In genomic region chr6:113671440-113671839, GRCh38 we compare ENCODE assay signal across 20 cellular contexts.
DNase-seq lines count a peak whose midpoint lies in the region; ATAC-seq, FAIRE-seq and TF ChIP-seq lines count a peak whose summit lies in the region.
"Had no signal": no experiment of that assay in that cellular context is flagged by ENCODE, and none has a peak within 500 bp of the region (broad histone marks: within the 10 kb centered on the region; RNA-seq: fewer than 3 reads in every experiment).

No MANE protein-coding gene starts in this region.

- H3K9me3 ChIP-seq in H1 (ENCODE audit: insufficient read depth in 2 of 2, low read depth in 1 of 2, low read length in 1 of 2) (no peaks in the 10 kb centered on the region), parathyroid adenoma (ENCODE audit: control insufficient read depth, low read length) (no peaks in the 10 kb centered on the region)

- no peak for TF ChIP-seq RAD21 in H1 (IDR thresholded peaks at IDR 0.05 in 1 of 2, conservative IDR thresholded peaks at IDR 0.05 in 1 of 2; ENCODE audit: low read depth in 2 of 2, low read length in 2 of 2)

- in situ Hi-C loops in G401 (cut with HindIII; ENCODE audit: low sequenced_read_pairs), result no loop called here

- H2BK15ac ChIP-seq in H1 (ENCODE audit: low read length), result no peak overlapping the region

- H2BK120ac ChIP-seq in H1 (replicated peaks; ENCODE audit: low read depth, low read length), result no peak overlapping the region

- no peak overlapping the region for H3K4me3 ChIP-seq in H1 (ENCODE audit: extremely low read depth in 1 of 4, insufficient read depth in 2 of 4, low read depth in 3 of 4, low read length in 4 of 4)
- no peak overlapping the region for H3K4me3 ChIP-seq in parathyroid adenoma (ENCODE audit: low read depth, low read length)
- H3K4me3 ChIP-seq: hepatocyte had no signal

- no peak overlapping the region for H2BK20ac ChIP-seq in H1 (ENCODE audit: low read length)

- H3K4me2 ChIP-seq in H1 (ENCODE audit: insufficient read depth in 1 of 2, low read depth in 2 of 2, low read length in 2 of 2), result no peak overlapping the region
- no peak overlapping the region for H3K4me2 ChIP-seq in parathyroid adenoma (ENCODE audit: low read length)
- H3K4me2 ChIP-seq: hepatocyte had no signal

- no peaks in the 10 kb centered on the region for H3K36me3 Mint-ChIP-seq in immature natural killer cell

- no peak overlapping the region for H4K5ac ChIP-seq in H1 (ENCODE audit: insufficient read length, low read depth, low read length)

- H4K91ac ChIP-seq in H1 (replicated peaks; ENCODE audit: insufficient read length, low read length), result no peak overlapping the region

- no peak for TF ChIP-seq EP300 in H1 (IDR thresholded peaks at IDR 0.05; ENCODE audit: borderline replicate concordance in 1 of 2, low read depth in 2 of 2, low read length in 2 of 2)

- H3K27ac Mint-ChIP-seq in immature natural killer cell, result no peak overlapping the region

- H2AFZ ChIP-seq in H1 (ENCODE audit: low read length) (peak overlapping the region; percentile 55; the same call in 1 of the 2 replicates), parathyroid adenoma (peak overlapping the region; percentile 40)
- H2AFZ ChIP-seq: hepatocyte had no signal

- H3K4me1 ChIP-seq in H1 (replicated peaks in 1 of 4; ENCODE audit: control insufficient read depth in 3 of 4, insufficient read depth in 4 of 4, low read length in 3 of 4) (peaks cover 3 to 22% (median 18%) of the 10 kb centered on the region in 4 experiments; a peak in 5 of 7 replicates), parathyroid adenoma (peaks cover 6% of the 10 kb centered on the region)

- CTCF ChIA-PET in H1 (lab: Charles Lee; ENCODE audit: partially characterized antibody) (interaction anchor here (0.6 to 1.3 kb wide), 2 partner anchors 206 to 794 kb away, joined by 3 to 4 read pairs; no protein-coding TSS in a partner anchor), GM10248 (lab: Yijun Ruan, JAX) (interaction anchor here (0.9 to 1.9 kb wide), 11 partner anchors 9 to 238 kb away, joined by 3 to 10 read pairs (median 4); no protein-coding TSS in a partner anchor)

- H3K56ac ChIP-seq in H1 (replicated peaks; ENCODE audit: insufficient read length, low read depth, low read length), result no peak overlapping the region

- no peaks in the 10 kb centered on the region for H3K27me3 ChIP-seq in H1 (replicated peaks in 1 of 4; ENCODE audit: control insufficient read depth in 3 of 4, extremely low read depth in 1 of 4, insufficient read depth in 3 of 4, low read length in 3 of 4)
- no peaks in the 10 kb centered on the region for H3K27me3 ChIP-seq in parathyroid adenoma (ENCODE audit: control insufficient read depth, insufficient read depth, low read length)
- H3K27me3 ChIP-seq: hepatocyte had no signal

- H3K9me3 Mint-ChIP-seq in immature natural killer cell, result peaks cover 0 to 6% (median 0%) of the 10 kb centered on the region in 6 donors
- H3K9me3 Mint-ChIP-seq: neural crest cell had no signal

- H3K4me1 Mint-ChIP-seq in immature natural killer cell, result no peaks in the 10 kb centered on the region

- H2AK5ac ChIP-seq in H1 (ENCODE audit: low read depth, low read length), result no peak overlapping the region

- H3K36me3 ChIP-seq in H1 (ENCODE audit: control insufficient read depth in 2 of 4, insufficient read depth in 4 of 4, low read length in 3 of 4) (no peaks in the 10 kb centered on the region), parathyroid adenoma (ENCODE audit: control insufficient read depth, insufficient read depth, low read length) (no peaks in the 10 kb centered on the region)

- H4K20me1 ChIP-seq in H1 (replicated peaks in 1 of 2; ENCODE audit: control insufficient read depth in 1 of 2, insufficient read depth in 2 of 2, low read length in 2 of 2), result no peaks in the 10 kb centered on the region

- H4K8ac ChIP-seq in H1 (ENCODE audit: extremely low read depth, insufficient read depth, low read length), result no peak overlapping the region

- FAIRE-seq in H1 (lab: Jason Lieb, UNC), result no peak
- FAIRE-seq: endometrium, G401.6, kidney had no signal

- no peak for TF ChIP-seq CTCF in H1 (IDR thresholded peaks at IDR 0.05; ENCODE audit: control extremely low read depth in 1 of 3, insufficient read depth in 1 of 3, low read depth in 1 of 3, low read length in 3 of 3)
- TF ChIP-seq CTCF in parathyroid adenoma (IDR thresholded peaks at IDR 0.05), result no peak
- no peak for TF ChIP-seq CTCF in GM10248 (IDR thresholded peaks at IDR 0.05; ENCODE audit: control extremely low read depth, extremely low read depth, low read depth, missing control alignments)

- ATAC-seq in HG02798 (IDR thresholded peaks at IDR 0.05; ENCODE audit: poor library complexity, unreplicated experiment), result peak; percentile 36

- no peak overlapping the region for H3K18ac ChIP-seq in H1 (ENCODE audit: extremely low read depth, low read length)

- no peak overlapping the region for H2BK5ac ChIP-seq in H1 (ENCODE audit: low read depth, low read length)

- H3K79me1 ChIP-seq in H1 (ENCODE audit: low read depth, low read length), result no peaks in the 10 kb centered on the region

- 83% methylated on average over 1 of the region's 1 CpG; no CpG with 5 or more reads in 1 of the 2 experiments for WGBS in H1 (ENCODE audit: extremely low coverage in 1 of 2, insufficient coverage in 1 of 2, insufficient read length in 1 of 2, insufficient replicate concordance in 2 of 2, low coverage in 1 of 2, low lambda C conversion rate in 2 of 2, missing lambda C conversion rate in 1 of 2), 2 experiments

- no peak overlapping the region for H3K4me3 Mint-ChIP-seq in immature natural killer cell
- H3K4me3 Mint-ChIP-seq: neural crest cell had no signal

- H3K4ac ChIP-seq in H1 (replicated peaks; ENCODE audit: insufficient read length, low read depth, low read length), result no peak overlapping the region

- H2BK12ac ChIP-seq in H1 (ENCODE audit: low read depth, low read length), result no peak overlapping the region

- no peak overlapping the region for H3K27ac ChIP-seq in H1 (ENCODE audit: low read depth, low read length)
- H3K27ac ChIP-seq in parathyroid adenoma, result no peak overlapping the region
- H3K27ac ChIP-seq: hepatocyte had no signal

- H3K14ac ChIP-seq in H1 (ENCODE audit: insufficient read length), result no peak overlapping the region

- TF ChIP-seq POLR2A in H1 (IDR thresholded peaks at IDR 0.05; ENCODE audit: control extremely low read depth in 1 of 2, low read depth in 2 of 2, low read length in 2 of 2), result no peak

- POLR2A ChIA-PET in H1 (lab: Charles Lee; ENCODE audit: partially characterized antibody) (no interaction called here), GM10248 (lab: Yijun Ruan, JAX) (no interaction called here)

- H3K79me2 ChIP-seq in H1 (ENCODE audit: control insufficient read depth in 1 of 2, insufficient read depth in 2 of 2, low read length in 2 of 2), result no peaks in the 10 kb centered on the region
- H3K79me2 ChIP-seq in parathyroid adenoma, result no peaks in the 10 kb centered on the region
- H3K79me2 ChIP-seq: hepatocyte had no signal

- no peaks in the 10 kb centered on the region for H3K27me3 Mint-ChIP-seq in immature natural killer cell (ENCODE audit: low read depth in 3 of 3)

- no peak overlapping the region for H3K23ac ChIP-seq in H1 (ENCODE audit: insufficient read length)

- H3K23me2 ChIP-seq in H1 (ENCODE audit: low read depth, low read length), result no peaks in the 10 kb centered on the region

- DNase-seq in NOMO-1 treated with dmso at 0.1 percent for 144 hours (lab: John Stamatoyannopoulos, UW; ENCODE audit: unreplicated experiment) (peak; percentile 59), H1 (ENCODE audit: low read depth in 1 of 2, low spot score in 2 of 2) (no peak), GM10248 (ENCODE audit: extremely low spot score) (no peak), immature natural killer cell (no peak), G401 (ENCODE audit: low spot score) (no peak), foreskin melanocyte (no peak)
- DNase-seq: activated CD4-positive, CD25-positive, alpha-beta regulatory T cell; activated CD8-positive, alpha-beta memory T cell treated with anti-CD3 and anti-CD28 coated beads for 24 hours; activated naive CD4-positive, alpha-beta T cell treated with anti-CD3 and anti-CD28 coated beads, Interleukin-2, amount 50 U/mL, for 16 hours; activated T-cell treated with anti-CD3 and anti-CD28 coated beads, Interleukin-2, amount 50 U/mL, for 48 hours; kidney; NCI-H2107; NCI-H524; T-helper 2 cell had no signal

- no peak overlapping the region for H3K9ac ChIP-seq in H1 (replicated peaks in 1 of 4; ENCODE audit: extremely low read depth in 1 of 4, low read depth in 3 of 4, low read length in 3 of 4)
- H3K9ac ChIP-seq in parathyroid adenoma, result no peak overlapping the region

TF ChIP-seq in H1, 55 proteins besides CTCF, POLR2A, EP300 and RAD21 (continues in another document):
- TF ChIP-seq NANOG (IDR thresholded peaks at IDR 0.05; ENCODE audit: insufficient read depth, low read depth, low read length, poor library complexity, severe bottlenecking) (no peak), SAP30 (IDR thresholded peaks at IDR 0.05; ENCODE audit: insufficient read depth, insufficient replicate concordance, low read length) (no peak), YY1 (IDR thresholded peaks at IDR 0.05; ENCODE audit: low read depth, low read length) (no peak), SP4 (IDR thresholded peaks at IDR 0.05; ENCODE audit: low read length) (no peak), TBP (IDR thresholded peaks at IDR 0.05; ENCODE audit: low read depth, low read length) (no peak), CREB1 (IDR thresholded peaks at IDR 0.05) (no peak), JUN (IDR thresholded peaks at IDR 0.05; ENCODE audit: low read depth, low read length) (no peak), CTBP2 (IDR thresholded peaks at IDR 0.05; ENCODE audit: borderline replicate concordance, insufficient read depth, insufficient read length, low read length) (no peak), KDM4A (IDR thresholded peaks at IDR 0.05; ENCODE audit: low read depth, low read length, severe bottlenecking) (no peak), BRCA1 (IDR thresholded peaks at IDR 0.05; ENCODE audit: low read depth, low read length) (no peak), BCL11A (IDR thresholded peaks at IDR 0.05; ENCODE audit: low read depth in 2 of 2, low read length in 2 of 2) (no peak), SIN3A (conservative IDR thresholded peaks at IDR 0.05 in 1 of 2, IDR thresholded peaks at IDR 0.05 in 1 of 2; ENCODE audit: low read depth in 1 of 2, low read length in 2 of 2) (no peak), KDM5A (IDR thresholded peaks at IDR 0.05; ENCODE audit: low read length) (no peak)
- TF ChIP-seq, protein P1, sequence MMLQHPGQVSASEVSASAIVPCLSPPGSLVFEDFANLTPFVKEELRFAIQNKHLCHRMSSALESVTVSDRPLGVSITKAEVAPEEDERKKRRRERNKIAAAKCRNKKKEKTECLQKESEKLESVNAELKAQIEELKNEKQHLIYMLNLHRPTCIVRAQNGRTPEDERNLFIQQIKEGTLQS (IDR thresholded peaks at IDR 0.05; ENCODE audit: insufficient read depth, low read depth, low read length), result no peak
- TF ChIP-seq, protein P2, sequence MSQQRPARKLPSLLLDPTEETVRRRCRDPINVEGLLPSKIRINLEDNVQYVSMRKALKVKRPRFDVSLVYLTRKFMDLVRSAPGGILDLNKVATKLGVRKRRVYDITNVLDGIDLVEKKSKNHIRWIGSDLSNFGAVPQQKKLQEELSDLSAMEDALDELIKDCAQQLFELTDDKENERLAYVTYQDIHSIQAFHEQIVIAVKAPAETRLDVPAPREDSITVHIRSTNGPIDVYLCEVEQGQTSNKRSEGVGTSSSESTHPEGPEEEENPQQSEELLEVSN (IDR thresholded peaks at IDR 0.05), result no peak
